In the genomic region with DNA sequence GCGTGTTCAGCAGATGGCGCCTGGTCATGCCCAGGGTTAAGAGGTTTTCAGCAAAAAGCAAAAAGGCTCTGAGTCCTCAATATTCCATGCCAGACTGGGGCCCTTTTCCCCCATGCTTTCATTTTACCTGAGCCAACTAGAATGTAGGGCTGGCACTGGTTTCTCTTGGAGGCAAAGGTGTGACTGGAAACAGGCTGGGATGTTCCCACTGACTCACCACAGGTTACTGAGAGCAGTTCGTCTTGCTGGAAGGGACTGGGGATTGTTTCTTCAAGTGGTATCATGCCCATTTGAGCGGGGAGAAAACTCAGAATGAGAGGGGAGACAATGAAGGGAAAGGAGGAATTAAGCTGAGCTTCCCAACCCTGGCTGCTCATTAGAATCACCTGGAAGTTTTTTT, we compare ENCODE assay signal across 25 cellular contexts.
"Had no signal": no experiment of that assay in that cellular context is flagged by ENCODE, and none has a peak within 500 bp of the region (broad histone marks: within the 10 kb centered on the region; RNA-seq: fewer than 3 reads in every experiment).

No MANE protein-coding gene starts in this region.

- H3K4me3 ChIP-seq: gastroesophageal sphincter, left ventricle myocardium inferior, lower lobe of right lung, spleen, testis, transverse colon had no signal

- DNase-seq: cerebellar nuclear complex; effector memory CD8-positive, alpha-beta T cell; erythroblast; glutamatergic neuron; immature natural killer cell; kidney; left cardiac atrium; left ventricle myocardium inferior; lower lobe of right lung; mesenchymal stem cell; naive B cell; spleen; stimulated activated CD4-positive, alpha-beta T cell treated with anti-CD3 and anti-CD28 coated beads, Interleukin-15, amount 100 ng/mL, for 24 hours; stimulated activated CD4-positive, alpha-beta T cell treated with anti-CD3 and anti-CD28 coated beads, Interleukin-1b, Interleukin-23, amount 100 ng/mL, for 48 hours; stimulated activated CD4-positive, alpha-beta T cell treated with anti-CD3 and anti-CD28 coated beads, Interleukin-4, amount 100 ng/mL, for 24 hours; stimulated activated naive CD8-positive, alpha-beta T cell treated with anti-CD3 and anti-CD28 coated beads, Interleukin-15, amount 100 ng/mL, for 72 hours; testis; transverse colon had no signal

- H3K36me3 Mint-ChIP-seq: immature natural killer cell; naive B cell; stimulated activated memory B cell treated with anti-CD40 and anti-IgM and Interleukin-4, amounts not matched to agents 10 μg/mL and 1 μg/mL and 100 μg/mL, for 72 hours had no signal

- H3K27me3 ChIP-seq: gastroesophageal sphincter, neutrophil, spleen, testis, transverse colon had no signal

- H3K27ac ChIP-seq: gastroesophageal sphincter, left ventricle myocardium inferior, lower lobe of right lung, neutrophil, spleen, testis, transverse colon had no signal

- FAIRE-seq: colon, kidney had no signal

- ATAC-seq: effector memory CD8-positive, alpha-beta T cell; gastroesophageal sphincter; left cardiac atrium; sciatic nerve; stimulated activated memory B cell treated with anti-CD40 and anti-IgM and Interleukin-4, amounts not matched to agents 10 μg/mL and 1 μg/mL and 100 μg/mL, for 72 hours; stimulated activated naive CD8-positive, alpha-beta T cell treated with anti-CD3 and anti-CD28 coated beads, Interleukin-15, amount 100 ng/mL, for 72 hours had no signal

- H3K4me1 Mint-ChIP-seq: immature natural killer cell; stimulated activated naive CD8-positive, alpha-beta T cell treated with anti-CD3 and anti-CD28 coated beads, Interleukin-15, amount 100 ng/mL, for 72 hours had no signal

- H3K4me3 Mint-ChIP-seq: dendritic cell treated with granulocyte-macrophage colony-stimulating factor and Interleukin-4, amounts not matched to agents 40 ng/mL and 50 ng/mL, for 4 days; effector memory CD8-positive, alpha-beta T cell; immature natural killer cell; nephron; stimulated activated memory B cell treated with anti-CD40 and anti-IgM and Interleukin-4, amounts not matched to agents 10 μg/mL and 1 μg/mL and 100 μg/mL, for 72 hours; stimulated activated naive CD8-positive, alpha-beta T cell treated with anti-CD3 and anti-CD28 coated beads, Interleukin-15, amount 100 ng/mL, for 72 hours had no signal

- H3K36me3 ChIP-seq: gastroesophageal sphincter, left ventricle myocardium inferior, lower lobe of right lung, neutrophil, spleen, transverse colon had no signal

- H3K27ac Mint-ChIP-seq: dendritic cell treated with granulocyte-macrophage colony-stimulating factor and Interleukin-4, amounts not matched to agents 40 ng/mL and 50 ng/mL, for 4 days; effector memory CD8-positive, alpha-beta T cell; immature natural killer cell; nephron; stimulated activated memory B cell treated with anti-CD40 and anti-IgM and Interleukin-4, amounts not matched to agents 10 μg/mL and 1 μg/mL and 100 μg/mL, for 72 hours; stimulated activated naive CD8-positive, alpha-beta T cell treated with anti-CD3 and anti-CD28 coated beads, Interleukin-15, amount 100 ng/mL, for 72 hours had no signal

- H3K9me3 ChIP-seq: lower lobe of right lung, neutrophil, testis, transverse colon had no signal

- H3K27me3 Mint-ChIP-seq: effector memory CD8-positive, alpha-beta T cell; naive B cell; stimulated activated memory B cell treated with anti-CD40 and anti-IgM and Interleukin-4, amounts not matched to agents 10 μg/mL and 1 μg/mL and 100 μg/mL, for 72 hours; stimulated activated naive CD8-positive, alpha-beta T cell treated with anti-CD3 and anti-CD28 coated beads, Interleukin-15, amount 100 ng/mL, for 72 hours had no signal

- H3K9me3 Mint-ChIP-seq: dendritic cell treated with granulocyte-macrophage colony-stimulating factor and Interleukin-4, amounts not matched to agents 40 ng/mL and 50 ng/mL, for 4 days had no signal

- H3K4me1 ChIP-seq: gastroesophageal sphincter, lower lobe of right lung, spleen, testis, transverse colon had no signal
